In the genomic region with DNA sequence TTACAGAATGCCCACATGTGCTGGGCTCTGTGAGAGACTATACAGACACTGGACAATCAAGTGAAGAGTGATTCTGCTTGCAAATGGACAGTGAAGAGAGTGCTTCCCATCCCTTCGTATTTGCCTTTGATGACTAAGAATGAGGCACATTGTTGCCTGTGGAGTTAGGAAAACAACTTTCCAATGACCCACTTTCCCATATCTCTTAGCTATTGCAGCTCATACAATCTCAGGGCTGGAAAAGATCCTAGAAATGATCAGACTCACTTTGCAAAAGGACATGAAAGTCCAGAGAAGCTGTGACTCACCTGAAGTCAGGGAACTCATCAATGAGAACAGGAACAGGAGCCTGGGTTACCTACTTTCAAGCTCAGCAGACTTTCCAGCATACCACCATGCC, we compare ENCODE assay signal across 20 cellular contexts.
DNase-seq lines count a peak whose midpoint lies in the region; ATAC-seq and TF ChIP-seq lines count a peak whose summit lies in the region.
"Had no signal": no experiment of that assay in that cellular context is flagged by ENCODE, and none has a peak within 500 bp of the region (broad histone marks: within the 10 kb centered on the region; RNA-seq: fewer than 3 reads in every experiment).

No MANE protein-coding gene starts in this region.

- TF ChIP-seq CTCF in fibroblast of the aortic adventitia (IDR thresholded peaks at IDR 0.05; ENCODE audit: insufficient read depth, low read length): no peak

- ATAC-seq in HG02623 (IDR thresholded peaks at IDR 0.05; ENCODE audit: unreplicated experiment): no peak
- no peak for ATAC-seq in GM19463 (IDR thresholded peaks at IDR 0.05; ENCODE audit: unreplicated experiment)
- no peak for ATAC-seq in HG02885 (IDR thresholded peaks at IDR 0.05; ENCODE audit: poor library complexity, unreplicated experiment)
- ATAC-seq: GM12878; left ventricle myocardium superior; Panc1; SK-N-SH treated with all-trans-retinoic acid at 6 μM for 48 hours; stimulated activated effector memory CD8-positive, alpha-beta T cell treated with anti-CD3 and anti-CD28 coated beads, Interleukin-12 subunit alpha, Interleukin-12 subunit beta, amount 100 ng/mL, for 72 hours had no signal

- DNase-seq in GM04503 (ENCODE audit: low read depth) (peak; percentile 48), amniotic epithelial cell (ENCODE audit: low read depth) (peak; percentile 14), fibroblast of the aortic adventitia (ENCODE audit: low read depth) (peak; percentile 44), stromal cell of bone marrow (ENCODE audit: low read depth) (peak; percentile 67)
- DNase-seq: activated CD4-positive, alpha-beta T cell treated with anti-CD3 and anti-CD28 coated beads for 4 hours; DND-41; GOT3; left ventricle myocardium superior; NCI-H2029 treated with DMSO at 0.1 percent for 48 hours; NCI-H526 treated with DMSO at 0.1 percent for 48 hours; spleen; transverse colon had no signal

- no peak overlapping the region for H3K4me3 ChIP-seq in fibroblast of the aortic adventitia (ENCODE audit: low read depth, low read length)
- H3K4me3 ChIP-seq: ascending aorta, GM12878, spleen, transverse colon had no signal

Comparison
In these comparisons a context has a peak if more than half of its experiments do, and no peak if none do; other contexts are left out.
1. DNase-seq: peak in every context shown above with its lines; median percentile 67 in stromal cell of bone marrow; 48 in GM04503; 44 in fibroblast of the aortic adventitia; 14 in amniotic epithelial cell.